18 cellular contexts compared by ENCODE assay signal in genomic region chr7:101899616-101900015, GRCh38.
DNase-seq lines count a peak whose midpoint lies in the region; ATAC-seq and TF ChIP-seq lines count a peak whose summit lies in the region.
"Had no signal": no experiment of that assay in that cellular context is flagged by ENCODE, and none has a peak within 500 bp of the region (broad histone marks: within the 10 kb centered on the region; RNA-seq: fewer than 3 reads in every experiment).

No MANE protein-coding gene starts in this region.

- H3K27me3 Mint-ChIP-seq in GM23338 (ENCODE audit: insufficient read depth, low read depth, poor library complexity) (peaks cover 5% of the 10 kb centered on the region), WTC11 (ENCODE audit: low read depth) (no peaks in the 10 kb centered on the region)
- H3K27me3 Mint-ChIP-seq: activated naive CD8-positive, alpha-beta T cell treated with anti-CD3 and anti-CD28 coated beads, Interleukin-2, amount 10 ng/mL, durations not matched to agents 7 days and 5 days had no signal

- POLR2A ChIA-PET in WTC11 (lab: Charles Lee): interaction anchor here (1.2 kb wide), 1 partner anchor 21 kb away, joined by 3 read pairs; no protein-coding TSS in a partner anchor

- no peak overlapping the region for H2AFZ ChIP-seq in GM23338
- H2AFZ ChIP-seq in smooth muscle cell (ENCODE audit: low read depth): no peak overlapping the region

- H3K36me3 ChIP-seq in GM23338 (ENCODE audit: insufficient read depth): no peaks in the 10 kb centered on the region
- H3K36me3 ChIP-seq in stomach smooth muscle (ENCODE audit: control insufficient read depth in 2 of 2, insufficient read depth in 2 of 2, low read length in 2 of 2): no peaks in the 10 kb centered on the region
- no peaks in the 10 kb centered on the region for H3K36me3 ChIP-seq in smooth muscle cell (ENCODE audit: low read depth)
- H3K36me3 ChIP-seq: BE2C, SJCRH30 had no signal

- H3K4me1 ChIP-seq in GM23338 (ENCODE audit: insufficient read depth): peaks cover 15% of the 10 kb centered on the region
- H3K4me1 ChIP-seq in right cardiac atrium (ENCODE audit: control insufficient read depth, insufficient read depth, low read length): peaks cover 14% of the 10 kb centered on the region
- H3K4me1 ChIP-seq in stomach smooth muscle (ENCODE audit: control insufficient read depth, insufficient read depth, low read length): peaks cover 36% of the 10 kb centered on the region
- no peaks in the 10 kb centered on the region for H3K4me1 ChIP-seq in smooth muscle cell (ENCODE audit: low read depth)
- H3K4me1 ChIP-seq: BE2C had no signal

- H3K27ac ChIP-seq in GM23338 (ENCODE audit: low read depth) (peak overlapping the region; percentile 26; the same call in 1 of the 2 replicates), right cardiac atrium (ENCODE audit: low read length) (peak overlapping the region; percentile 48), stomach smooth muscle (ENCODE audit: low read length) (peak overlapping the region; percentile 62), smooth muscle cell (ENCODE audit: low read depth) (no peak overlapping the region)
- H3K27ac ChIP-seq: SJCRH30 had no signal

- no peaks in the 10 kb centered on the region for H3K9me2 ChIP-seq in GM23338 (ENCODE audit: insufficient read depth)

- 58% methylated on average over 7 of the region's 7 CpGs for WGBS in right cardiac atrium
- WGBS in smooth muscle cell (ENCODE audit: low lambda C conversion rate): 93% methylated on average over 7 of the region's 7 CpGs

- H4K20me1 ChIP-seq in GM23338 (replicated peaks; ENCODE audit: insufficient read depth) (peaks cover 73% of the 10 kb centered on the region), smooth muscle cell (ENCODE audit: low read depth) (peaks cover 95% of the 10 kb centered on the region)

- H3K9me3 Mint-ChIP-seq in GM23338 (no peaks in the 10 kb centered on the region), WTC11 (no peaks in the 10 kb centered on the region)
- H3K9me3 Mint-ChIP-seq: activated naive CD8-positive, alpha-beta T cell treated with anti-CD3 and anti-CD28 coated beads, Interleukin-2, amount 10 ng/mL, durations not matched to agents 7 days and 5 days had no signal

- H3K36me3 Mint-ChIP-seq in GM23338 (ENCODE audit: low read depth) (peaks cover 4% of the 10 kb centered on the region; the same call in 2 of the 3 replicates), WTC11 (no peaks in the 10 kb centered on the region)
- H3K36me3 Mint-ChIP-seq: activated naive CD8-positive, alpha-beta T cell treated with anti-CD3 and anti-CD28 coated beads, Interleukin-2, amount 10 ng/mL, durations not matched to agents 7 days and 5 days had no signal

- H3K9me3 ChIP-seq in right cardiac atrium (ENCODE audit: control insufficient read depth, low read length): no peaks in the 10 kb centered on the region
- H3K9me3 ChIP-seq in stomach smooth muscle (ENCODE audit: control insufficient read depth in 2 of 2, low read length in 2 of 2): no peaks in the 10 kb centered on the region
- H3K9me3 ChIP-seq in smooth muscle cell (replicated peaks; ENCODE audit: low read depth): no peaks in the 10 kb centered on the region
- H3K9me3 ChIP-seq: BE2C, SJCRH30 had no signal

- no peak overlapping the region for H3K27ac Mint-ChIP-seq in GM23338
- peak overlapping the region; percentile 67 for H3K27ac Mint-ChIP-seq in WTC11
- H3K27ac Mint-ChIP-seq: activated naive CD8-positive, alpha-beta T cell treated with anti-CD3 and anti-CD28 coated beads, Interleukin-2, amount 10 ng/mL, durations not matched to agents 7 days and 5 days had no signal

- no peaks in the 10 kb centered on the region for H3F3A ChIP-seq in GM23338 (replicated peaks; ENCODE audit: low read depth)
- peaks cover 3% of the 10 kb centered on the region for H3F3A ChIP-seq in smooth muscle cell (ENCODE audit: low read depth)

- ATAC-seq in GM23338 (no peak), WTC11 (no peak), right cardiac atrium (no peak), GM21528 (IDR thresholded peaks at IDR 0.05; ENCODE audit: low FRiP score, unreplicated experiment) (no peak)

- H3K27me3 ChIP-seq in GM23338 (ENCODE audit: insufficient read depth) (no peaks in the 10 kb centered on the region), right cardiac atrium (ENCODE audit: control insufficient read depth, insufficient read depth) (no peaks in the 10 kb centered on the region), stomach smooth muscle (ENCODE audit: control insufficient read depth in 1 of 2, insufficient read depth in 2 of 2, low read length in 2 of 2) (no peaks in the 10 kb centered on the region), smooth muscle cell (ENCODE audit: low read depth) (no peaks in the 10 kb centered on the region)
- H3K27me3 ChIP-seq: BE2C, SJCRH30 had no signal

- intact Hi-C loops in right cardiac atrium (cut with DNase I): loop anchor here in 1 of 4 donors (10.0 kb wide), 1 partner anchor 235 kb away; no protein-coding TSS in a partner anchor

- H3K79me2 ChIP-seq in GM23338 (replicated peaks; ENCODE audit: insufficient read depth) (peaks cover 100% of the 10 kb centered on the region), smooth muscle cell (ENCODE audit: low read depth) (peaks cover 100% of the 10 kb centered on the region)

- no peak overlapping the region for H3K4me2 ChIP-seq in GM23338
- H3K4me2 ChIP-seq in smooth muscle cell: no peak overlapping the region

- TF ChIP-seq CTCF in GM23338 (conservative IDR thresholded peaks at IDR 0.05; ENCODE audit: low read depth in 2 of 2) (no peak), WTC11 (IDR thresholded peaks at IDR 0.05) (no peak), smooth muscle cell (IDR thresholded peaks at IDR 0.05; ENCODE audit: borderline replicate concordance, insufficient read depth, poor library complexity, severe bottlenecking) (no peak)

- H3K4me3 Mint-ChIP-seq in GM23338 (no peak overlapping the region), WTC11 (no peak overlapping the region)
- H3K4me3 Mint-ChIP-seq: activated naive CD8-positive, alpha-beta T cell treated with anti-CD3 and anti-CD28 coated beads, Interleukin-2, amount 10 ng/mL, durations not matched to agents 7 days and 5 days had no signal

- H3K9ac ChIP-seq in stomach smooth muscle (ENCODE audit: low read length in 2 of 2) (peak overlapping the region in 1 of 2 donors; percentile 21), smooth muscle cell (ENCODE audit: low read depth) (no peak overlapping the region)

- no peak for DNase-seq in GM23338 (ENCODE audit: low spot score)
- no peak for DNase-seq in WTC11 (ENCODE audit: low spot score)
- DNase-seq in right cardiac atrium: no peak
- DNase-seq in smooth muscle cell (lab: John Stamatoyannopoulos, UW; ENCODE audit: unreplicated experiment): no peak
- DNase-seq in T-helper 2 cell: no peak
- no peak for DNase-seq in NCI-H526 (lab: John Stamatoyannopoulos, UW)
- DNase-seq: activated CD4-positive, alpha-beta T cell treated with anti-CD3 and anti-CD28 coated beads, Interleukin-2, amount 50 U/mL, for 48 hours; activated naive CD8-positive, alpha-beta T cell treated with anti-CD3 and anti-CD28 coated beads, Interleukin-2, amount 10 ng/mL, durations not matched to agents 7 days and 5 days; activated T-cell treated with anti-CD3 and anti-CD28 coated beads, Interleukin-2, amount 50 U/mL, for 48 hours; BE2C; DMS79 treated with DMSO at 0.1 percent for 48 hours; NCI-H1417; NCI-H2227 treated with DMSO at 0.1 percent for 48 hours; SJCRH30; stimulated activated CD4-positive, alpha-beta T cell treated with anti-CD3 and anti-CD28 coated beads, Interleukin-2, amount 100 ng/mL, for 48 hours; stimulated activated CD8-positive, alpha-beta memory T cell treated with anti-CD3 and anti-CD28 coated beads, Interleukin-4, amount 100 ng/mL, for 48 hours had no signal

- no peak overlapping the region for H3K4me3 ChIP-seq in GM23338
- H3K4me3 ChIP-seq in right cardiac atrium (ENCODE audit: low read length): no peak overlapping the region
- H3K4me3 ChIP-seq in stomach smooth muscle (ENCODE audit: low read length in 2 of 2): peak overlapping the region; percentile 31 to 68
- H3K4me3 ChIP-seq in smooth muscle cell: no peak overlapping the region
- H3K4me3 ChIP-seq: SJCRH30 had no signal

- CTCF ChIA-PET in WTC11 (lab: Charles Lee): interaction anchor here (1.2 to 1.6 kb wide), 3 partner anchors 14 to 297 kb away, joined by 3 to 5 read pairs (median 4); no protein-coding TSS in a partner anchor

- H3K4me1 Mint-ChIP-seq in GM23338 (peaks cover 51% of the 10 kb centered on the region), WTC11 (peaks cover 68% of the 10 kb centered on the region)

TF ChIP-seq in WTC11, 78 proteins besides CTCF, POLR2A, EP300 and RAD21 (continues in another document):
- TF ChIP-seq AR (CRISPR knock-in tag; IDR thresholded peaks at IDR 0.05): no peak
- TF ChIP-seq NR2C2 (CRISPR knock-in tag; IDR thresholded peaks at IDR 0.05): no peak
- no peak for TF ChIP-seq ELF4 (CRISPR knock-in tag; IDR thresholded peaks at IDR 0.05; ENCODE audit: low read depth)
- TF ChIP-seq NFYB (CRISPR knock-in tag; conservative IDR thresholded peaks at IDR 0.05; ENCODE audit: low read depth): no peak
- no peak for TF ChIP-seq NFATC4 (CRISPR knock-in tag; IDR thresholded peaks at IDR 0.05)
- no peak for TF ChIP-seq IRF1 (CRISPR knock-in tag; IDR thresholded peaks at IDR 0.05)

Comparison
In these comparisons a context has a peak if more than half of its experiments do, and no peak if none do; other contexts are left out.
1. H3K4me3 ChIP-seq: peak in stomach smooth muscle (2 of 2); none in GM23338 (single experiment), right cardiac atrium (single experiment) and smooth muscle cell (single experiment).